ENCODE assay signal across 8 cellular contexts in the genomic region with DNA sequence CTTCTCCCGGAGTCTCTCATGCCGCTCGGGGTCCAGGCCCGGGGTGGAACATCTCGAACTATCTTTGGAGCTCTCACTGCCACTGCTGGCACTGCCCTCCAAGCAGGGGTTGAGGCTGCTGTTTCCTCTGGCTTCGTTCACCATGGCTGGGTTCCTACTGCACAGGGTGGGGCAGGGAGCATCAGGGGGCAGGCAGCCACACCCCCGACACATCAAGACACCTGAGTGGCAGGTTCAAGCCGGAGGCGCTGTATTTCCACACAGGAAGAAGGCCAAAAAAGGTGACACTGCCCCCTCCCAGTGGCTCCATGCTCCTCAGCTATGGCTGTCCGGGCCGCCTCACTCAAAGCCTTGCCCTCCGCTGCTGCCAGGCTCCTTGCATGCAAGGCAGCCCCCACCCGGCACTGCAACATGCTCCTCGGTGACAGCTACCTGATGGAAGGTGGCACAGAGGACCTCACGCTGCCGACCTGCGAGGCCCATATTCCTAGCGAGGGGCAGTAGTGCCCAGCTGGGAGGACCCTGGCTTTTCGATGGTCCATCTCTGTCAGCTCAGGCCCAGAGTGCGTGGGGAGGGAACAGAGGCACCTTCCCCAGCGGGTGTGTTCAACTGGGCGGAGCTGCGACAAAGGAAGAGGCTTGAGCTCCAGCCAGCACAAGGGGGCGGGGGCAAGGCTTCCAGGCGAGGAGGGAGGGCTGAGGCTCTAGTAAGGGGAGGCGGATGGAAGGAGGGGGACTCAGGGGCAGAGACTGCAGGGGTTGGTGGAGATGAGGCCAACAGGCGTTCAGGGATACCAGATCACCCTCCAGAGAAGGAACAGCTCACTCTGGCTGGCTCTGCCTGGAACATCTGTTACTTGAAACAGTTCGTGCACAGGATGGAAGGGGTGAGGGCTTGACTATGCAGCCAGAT. TPM values are rescaled to one million over a fixed set of nuclear protein-coding genes. Genes with fewer than 3 reads are reported as not detected.
DNase-seq lines count a peak whose midpoint lies in the region; ATAC-seq, FAIRE-seq and TF ChIP-seq lines count a peak whose summit lies in the region.

No MANE protein-coding gene starts in this region.

- no TSS peak for BruUV-seq in HepG2 (replicated peaks; lab: Mats Ljungman, UMichigan)

- POLR2A ChIA-PET in HepG2 (lab: Yijun Ruan, JAX), result interaction anchor here (0.6 to 3.2 kb wide), 8 partner anchors 9 to 177 kb away, joined by 3 to 29 read pairs (median 3); a partner anchor contains a TSS

- H3K27ac ChIP-seq in ACC112 (ENCODE audit: low read depth, low read length), result peak overlapping the region; percentile 76
- H3K27ac ChIP-seq in dorsolateral prefrontal cortex, result peak overlapping the region in 58 of 59 donors; percentile 7 to 99 (median 94)
- peak overlapping the region; percentile 39 for H3K27ac ChIP-seq in HepG2 (ENCODE audit: extremely low read length, insufficient read depth, low read length)

- peak overlapping the region; percentile 82 for H3K4me3 ChIP-seq in ACC112 (ENCODE audit: low read depth, low read length)
- peak overlapping the region; percentile 11 to 100 (median 61) for H3K4me3 ChIP-seq in dorsolateral prefrontal cortex
- H3K4me3 ChIP-seq in HepG2 (replicated peaks in 1 of 3; ENCODE audit: insufficient read depth in 1 of 3, low read depth in 2 of 3, low read length in 3 of 3), result peak overlapping the region; percentile 26 to 71 (median 53); a peak in 5 of 6 replicates

- H2AFZ ChIP-seq in ACC112 (ENCODE audit: low read length, unreplicated experiment) (peak overlapping the region; percentile 28), HepG2 (ENCODE audit: low read length) (no peak overlapping the region)

- TF ChIP-seq EP300 in HepG2 (IDR thresholded peaks at IDR 0.05; ENCODE audit: low read depth in 2 of 2, low read length in 2 of 2), result no peak
- no peak for TF ChIP-seq EP300 in HepG2 (CRISPR knock-in tag; IDR thresholded peaks at IDR 0.05; ENCODE audit: borderline replicate concordance)

- H3K9ac ChIP-seq in HepG2 (ENCODE audit: insufficient read depth, low read depth, low read length), result peak overlapping the region; percentile 30; the same call in 1 of the 2 replicates

- in situ Hi-C loops in HepG2 (cut with HindIII; ENCODE audit: extremely low pct_ligation_motif_present, low pct_unique_long_range_greater_than_20kb), result no loop called here

- intact Hi-C loops in dorsolateral prefrontal cortex (cut with DNase I), result loop anchor here in 1 of 2 donors (10.0 kb wide), 1 partner anchor 158 kb away; no protein-coding TSS in a partner anchor
- intact Hi-C loops in HepG2 (cut with micrococcal nuclease; ENCODE audit: unreplicated experiment), result loop anchor here (1.0 to 5.0 kb wide), 2 partner anchors 18 to 151 kb away; a partner anchor contains a TSS

- peak; percentile 39 for FAIRE-seq in HepG2 (lab: Jason Lieb, UNC)

- no peaks in the 10 kb centered on the region for H3K9me3 ChIP-seq in HepG2 (ENCODE audit: low read length)

- peak in 1 of 2 experiments; percentile 47; a peak in 3 of 4 replicates for TF ChIP-seq POLR2A in HepG2 (IDR thresholded peaks at IDR 0.05; ENCODE audit: insufficient read depth in 1 of 2, low read depth in 2 of 2, low read length in 2 of 2)

- 48% methylated on average over 13 of the region's 28 CpGs for WGBS in HepG2 (ENCODE audit: low lambda C conversion rate)

- peaks cover 29% of the 10 kb centered on the region for H3K4me1 ChIP-seq in ACC112 (ENCODE audit: control insufficient read depth, insufficient read depth, low read length, unreplicated experiment)
- H3K4me1 ChIP-seq in HepG2 (ENCODE audit: insufficient read depth, low read length), result peaks cover 48% of the 10 kb centered on the region

- no peak for TF ChIP-seq RAD21 in HepG2 (CRISPR knock-in tag; IDR thresholded peaks at IDR 0.05)

- H3K4me2 ChIP-seq in HepG2 (ENCODE audit: low read depth, low read length), result peak overlapping the region; percentile 97

- TF ChIP-seq CTCF in dorsolateral prefrontal cortex (IDR thresholded peaks at IDR 0.05 in 54 of 56, conservative IDR thresholded peaks at IDR 0.05 in 2 of 56; ENCODE audit: low read depth in 1 of 56, partially characterized antibody in 56 of 56) (peak in 1 of 56 donors; percentile 11), HepG2 (CRISPR knock-in tag; IDR thresholded peaks at IDR 0.05) (peak; percentile 10; the same call in 1 of the 2 replicates)

- peak; percentile 16 for ATAC-seq in HepG2
- no peak for ATAC-seq in HG02840 (IDR thresholded peaks at IDR 0.05; ENCODE audit: low FRiP score, unreplicated experiment)

- DNase-seq in GM19238 (ENCODE audit: insufficient read length, low spot score) (peak; percentile 73), NCI-H2196 treated with DMSO at 0.1 percent for 48 hours (lab: John Stamatoyannopoulos, UW; ENCODE audit: unreplicated experiment) (peak; percentile 80), dorsolateral prefrontal cortex (peak in 9 of 10 donors; percentile 45 to 87 (median 71)), HepG2 (ENCODE audit: low spot score) (peak; percentile 64)
- DNase-seq in activated CD4-positive, alpha-beta T cell treated with anti-CD3 and anti-CD28 coated beads, Interleukin-2, amount 50 U/mL, for 4 hours, result peak; percentile 51 to 56
- DNase-seq in stimulated activated CD4-positive, alpha-beta T cell treated with anti-CD3 and anti-CD28 coated beads, Interleukin-2, amount 100 ng/mL, for 24 hours, result peak; percentile 66 to 79

- CTCF ChIA-PET in HepG2 (lab: Yijun Ruan, JAX; ENCODE audit: low intra/inter-chr PET ratio, low total read pairs), result no interaction called here

- H4K20me1 ChIP-seq in HepG2 (ENCODE audit: insufficient read depth, low read length), result peaks cover 8% of the 10 kb centered on the region; the same call in 1 of the 2 replicates

- H3K36me3 ChIP-seq in ACC112 (ENCODE audit: insufficient read depth, low read length) (no peaks in the 10 kb centered on the region), HepG2 (replicated peaks in 1 of 2; ENCODE audit: control insufficient read depth in 1 of 2, insufficient read depth in 2 of 2, low read length in 2 of 2) (peaks cover 1 to 19% of the 10 kb centered on the region in 2 experiments; a peak in 2 of 5 replicates)

- H3K27me3 ChIP-seq in ACC112 (ENCODE audit: insufficient read depth, low read length), result no peaks in the 10 kb centered on the region
- H3K27me3 ChIP-seq in dorsolateral prefrontal cortex, result no peaks in the 10 kb centered on the region
- no peaks in the 10 kb centered on the region; a peak in 1 of 5 replicates for H3K27me3 ChIP-seq in HepG2 (ENCODE audit: control insufficient read depth in 1 of 2, insufficient read depth in 2 of 2, low read length in 2 of 2)

- peaks cover 32% of the 10 kb centered on the region for H3K79me2 ChIP-seq in ACC112 (ENCODE audit: control insufficient read depth, insufficient read depth, low read length, unreplicated experiment)
- peaks cover 25% of the 10 kb centered on the region for H3K79me2 ChIP-seq in HepG2 (ENCODE audit: insufficient read depth, low read length)

RNA-seq across cellular contexts. Expression of a gene that starts 2.5 kb away (rescaled TPM):
- total RNA-seq in dorsolateral prefrontal cortex, result 10 to 100 TPM; 31.4 to 70.6 (median 41.5) TPM
- total RNA-seq in HepG2 (2016; rRNA removed; fragmentation: Illumina TruSeq; extraction: Trizol), result 5.0 and 8.2 TPM in 2 replicates
- total RNA-seq in HepG2 (2016; cell fraction: cytosol; rRNA removed; fragmentation: Illumina TruSeq; extraction: Trizol; ENCODE audit: low read depth), result 4.1 and 5.4 TPM in 2 replicates
- 4.9 and 8.0 TPM in 2 replicates for total RNA-seq in HepG2 (2016; cell fraction: insoluble cytoplasmic fraction; rRNA removed; fragmentation: Illumina TruSeq; extraction: Trizol)
- 5.9 and 7.6 TPM in 2 replicates for total RNA-seq in HepG2 (2016; cell fraction: membrane; rRNA removed; fragmentation: Illumina TruSeq; extraction: Trizol)
- total RNA-seq in HepG2 (2016; cell fraction: nucleus; rRNA removed; fragmentation: Illumina TruSeq; extraction: Trizol), result 10.1 and 14.4 TPM in 2 replicates
- 3.8 and 6.8 TPM in 2 replicates for polyA plus RNA-seq in HepG2 (2011; rRNA removed)
- polyA plus RNA-seq in HepG2 (2011; cell fraction: cytosol; rRNA removed), result 2.8 and 3.4 TPM in 2 replicates
- polyA plus RNA-seq in HepG2 (2011; cell fraction: nucleus; rRNA removed), result 11.8 and 13.3 TPM in 2 replicates
- 2.8 and 3.0 TPM in 2 replicates for polyA plus RNA-seq in HepG2 (2012)
- 0.58 and 0.61 TPM in 2 replicates for polyA plus RNA-seq in HepG2 (2016; cell fraction: cytosol; fragmentation: Illumina TruSeq; extraction: Trizol; ENCODE audit: low read depth)
- 3.6 and 4.9 TPM in 2 replicates for polyA plus RNA-seq in HepG2 (2016; cell fraction: insoluble cytoplasmic fraction; fragmentation: Illumina TruSeq; extraction: Trizol; ENCODE audit: low read depth)
- polyA plus RNA-seq in HepG2 (2016; cell fraction: membrane; fragmentation: Illumina TruSeq; extraction: Trizol; ENCODE audit: low read depth), result 0.73 and 0.76 TPM in 2 replicates
- 8.2 and 9.0 TPM in 2 replicates for polyA plus RNA-seq in HepG2 (2016; cell fraction: nucleus; fragmentation: Illumina TruSeq; extraction: Trizol; ENCODE audit: insufficient read depth, low read depth)
- polyA minus RNA-seq in HepG2 (2011; rRNA and poly(A)+ RNA removed; ENCODE audit: low replicate concordance), result 19.5 and 30.6 TPM in 2 replicates
- 2.5 and 6.1 TPM in 2 replicates for polyA minus RNA-seq in HepG2 (2011; cell fraction: cytosol; rRNA and poly(A)+ RNA removed)
- 22.8 and 22.9 TPM in 2 replicates for polyA minus RNA-seq in HepG2 (2011; cell fraction: nucleus; rRNA and poly(A)+ RNA removed)

RNA-seq across cellular contexts. Expression of a gene that starts 2.8 kb away (rescaled TPM):
- total RNA-seq in dorsolateral prefrontal cortex (10 to 100 TPM; 51.7 to 92.9 (median 69.7) TPM), HepG2 (2016; rRNA removed; fragmentation: Illumina TruSeq; extraction: Trizol) (10.1 and 19.3 TPM in 2 replicates)
- total RNA-seq in HepG2 (2016; cell fraction: cytosol; rRNA removed; fragmentation: Illumina TruSeq; extraction: Trizol; ENCODE audit: low read depth), result 3.7 and 4.0 TPM in 2 replicates
- total RNA-seq in HepG2 (2016; cell fraction: insoluble cytoplasmic fraction; rRNA removed; fragmentation: Illumina TruSeq; extraction: Trizol), result 7.6 and 20.5 TPM in 2 replicates
- total RNA-seq in HepG2 (2016; cell fraction: membrane; rRNA removed; fragmentation: Illumina TruSeq; extraction: Trizol), result 5.4 and 6.2 TPM in 2 replicates
- total RNA-seq in HepG2 (2016; cell fraction: nucleus; rRNA removed; fragmentation: Illumina TruSeq; extraction: Trizol), result 39.7 and 42.7 TPM in 2 replicates
- 14.9 and 19.9 TPM in 2 replicates for polyA plus RNA-seq in HepG2 (2011; rRNA removed)
- polyA plus RNA-seq in HepG2 (2011; cell fraction: cytosol; rRNA removed), result 8.3 and 12.0 TPM in 2 replicates
- 67.2 and 84.3 TPM in 2 replicates for polyA plus RNA-seq in HepG2 (2011; cell fraction: nucleus; rRNA removed)
- 25.5 and 26.0 TPM in 2 replicates for polyA plus RNA-seq in HepG2 (2012)
- polyA plus RNA-seq in HepG2 (2016; cell fraction: cytosol; fragmentation: Illumina TruSeq; extraction: Trizol; ENCODE audit: low read depth), result 1.4 and 1.6 TPM in 2 replicates
- polyA plus RNA-seq in HepG2 (2016; cell fraction: insoluble cytoplasmic fraction; fragmentation: Illumina TruSeq; extraction: Trizol; ENCODE audit: low read depth), result 4.8 and 8.2 TPM in 2 replicates
- polyA plus RNA-seq in HepG2 (2016; cell fraction: membrane; fragmentation: Illumina TruSeq; extraction: Trizol; ENCODE audit: low read depth), result 3.7 and 4.3 TPM in 2 replicates
- polyA plus RNA-seq in HepG2 (2016; cell fraction: nucleus; fragmentation: Illumina TruSeq; extraction: Trizol; ENCODE audit: insufficient read depth, low read depth), result 103 and 104 TPM in 2 replicates
- 10.8 and 21.4 TPM in 2 replicates for polyA minus RNA-seq in HepG2 (2011; rRNA and poly(A)+ RNA removed; ENCODE audit: low replicate concordance)
- polyA minus RNA-seq in HepG2 (2011; cell fraction: cytosol; rRNA and poly(A)+ RNA removed), result 8.2 and 9.7 TPM in 2 replicates
- 37.9 and 38.6 TPM in 2 replicates for polyA minus RNA-seq in HepG2 (2011; cell fraction: nucleus; rRNA and poly(A)+ RNA removed)

RNA-seq across cellular contexts. Expression of a gene that starts 41.2 kb away (rescaled TPM):
- total RNA-seq in dorsolateral prefrontal cortex (1 to 10 TPM in 2 of 120 experiments, under 1 TPM in 23, not detected in 95; 0.14 to 1.8 (median 0.57) TPM), HepG2 (2016; rRNA removed; fragmentation: Illumina TruSeq; extraction: Trizol) (not detected in 2 replicates)
- not detected in 2 replicates for total RNA-seq in HepG2 (2016; cell fraction: cytosol; rRNA removed; fragmentation: Illumina TruSeq; extraction: Trizol; ENCODE audit: low read depth)
- total RNA-seq in HepG2 (2016; cell fraction: insoluble cytoplasmic fraction; rRNA removed; fragmentation: Illumina TruSeq; extraction: Trizol), result not detected in 2 replicates
- not detected in 2 replicates for total RNA-seq in HepG2 (2016; cell fraction: membrane; rRNA removed; fragmentation: Illumina TruSeq; extraction: Trizol)
- not detected in 2 replicates for total RNA-seq in HepG2 (2016; cell fraction: nucleus; rRNA removed; fragmentation: Illumina TruSeq; extraction: Trizol)
- not detected in 2 replicates for polyA plus RNA-seq in HepG2 (2011; rRNA removed)
- not detected in 2 replicates for polyA plus RNA-seq in HepG2 (2011; cell fraction: cytosol; rRNA removed)
- polyA plus RNA-seq in HepG2 (2011; cell fraction: nucleus; rRNA removed), result 0.19 TPM in 1 of 2 replicates, not detected in the other
- 0.72 TPM in 1 of 2 replicates, not detected in the other for polyA plus RNA-seq in HepG2 (2012)
- not detected in 2 replicates for polyA plus RNA-seq in HepG2 (2016; cell fraction: cytosol; fragmentation: Illumina TruSeq; extraction: Trizol; ENCODE audit: low read depth)
- polyA plus RNA-seq in HepG2 (2016; cell fraction: insoluble cytoplasmic fraction; fragmentation: Illumina TruSeq; extraction: Trizol; ENCODE audit: low read depth), result not detected in 2 replicates
- polyA plus RNA-seq in HepG2 (2016; cell fraction: membrane; fragmentation: Illumina TruSeq; extraction: Trizol; ENCODE audit: low read depth), result not detected in 2 replicates
- polyA plus RNA-seq in HepG2 (2016; cell fraction: nucleus; fragmentation: Illumina TruSeq; extraction: Trizol; ENCODE audit: insufficient read depth, low read depth), result not detected in 2 replicates
- polyA minus RNA-seq in HepG2 (2011; rRNA and poly(A)+ RNA removed; ENCODE audit: low replicate concordance), result not detected in 2 replicates
- polyA minus RNA-seq in HepG2 (2011; cell fraction: cytosol; rRNA and poly(A)+ RNA removed), result not detected in 2 replicates
- not detected in 2 replicates for polyA minus RNA-seq in HepG2 (2011; cell fraction: nucleus; rRNA and poly(A)+ RNA removed)

RNA-seq across cellular contexts. Expression of a gene that starts 44.4 kb away (rescaled TPM):
- total RNA-seq in dorsolateral prefrontal cortex, result 1 to 10 TPM in 97 of 120 experiments, under 1 TPM in 14, not detected in 9; 0.58 to 9.9 (median 1.9) TPM
- not detected in 2 replicates for total RNA-seq in HepG2 (2016; rRNA removed; fragmentation: Illumina TruSeq; extraction: Trizol)
- total RNA-seq in HepG2 (2016; cell fraction: cytosol; rRNA removed; fragmentation: Illumina TruSeq; extraction: Trizol; ENCODE audit: low read depth), result not detected in 2 replicates
- total RNA-seq in HepG2 (2016; cell fraction: insoluble cytoplasmic fraction; rRNA removed; fragmentation: Illumina TruSeq; extraction: Trizol), result not detected in 2 replicates
- not detected in 2 replicates for total RNA-seq in HepG2 (2016; cell fraction: membrane; rRNA removed; fragmentation: Illumina TruSeq; extraction: Trizol)
- total RNA-seq in HepG2 (2016; cell fraction: nucleus; rRNA removed; fragmentation: Illumina TruSeq; extraction: Trizol), result not detected in 2 replicates
- polyA plus RNA-seq in HepG2 (2011; rRNA removed), result not detected in 2 replicates
- not detected in 2 replicates for polyA plus RNA-seq in HepG2 (2011; cell fraction: cytosol; rRNA removed)
- not detected in 2 replicates for polyA plus RNA-seq in HepG2 (2011; cell fraction: nucleus; rRNA removed)
- 0.92 and 1.8 TPM in 2 replicates for polyA plus RNA-seq in HepG2 (2012)
- polyA plus RNA-seq in HepG2 (2016; cell fraction: cytosol; fragmentation: Illumina TruSeq; extraction: Trizol; ENCODE audit: low read depth), result not detected in 2 replicates
- not detected in 2 replicates for polyA plus RNA-seq in HepG2 (2016; cell fraction: insoluble cytoplasmic fraction; fragmentation: Illumina TruSeq; extraction: Trizol; ENCODE audit: low read depth)
- not detected in 2 replicates for polyA plus RNA-seq in HepG2 (2016; cell fraction: membrane; fragmentation: Illumina TruSeq; extraction: Trizol; ENCODE audit: low read depth)
- not detected in 2 replicates for polyA plus RNA-seq in HepG2 (2016; cell fraction: nucleus; fragmentation: Illumina TruSeq; extraction: Trizol; ENCODE audit: insufficient read depth, low read depth)
- polyA minus RNA-seq in HepG2 (2011; rRNA and poly(A)+ RNA removed; ENCODE audit: low replicate concordance), result not detected in 2 replicates
- polyA minus RNA-seq in HepG2 (2011; cell fraction: cytosol; rRNA and poly(A)+ RNA removed), result not detected in 2 replicates
- not detected in 2 replicates for polyA minus RNA-seq in HepG2 (2011; cell fraction: nucleus; rRNA and poly(A)+ RNA removed)

RNA-seq across cellular contexts. Expression of a gene that starts 55.5 kb away (rescaled TPM):
- 1 to 10 TPM in 2 of 120 experiments, under 1 TPM in 5, not detected in 113; 0.70 to 1.4 (median 0.84) TPM for total RNA-seq in dorsolateral prefrontal cortex
- not detected in 2 replicates for total RNA-seq in HepG2 (2016; rRNA removed; fragmentation: Illumina TruSeq; extraction: Trizol)
- total RNA-seq in HepG2 (2016; cell fraction: cytosol; rRNA removed; fragmentation: Illumina TruSeq; extraction: Trizol; ENCODE audit: low read depth), result not detected in 2 replicates
- 0.24 TPM in 1 of 2 replicates, not detected in the other for total RNA-seq in HepG2 (2016; cell fraction: insoluble cytoplasmic fraction; rRNA removed; fragmentation: Illumina TruSeq; extraction: Trizol)
- not detected in 2 replicates for total RNA-seq in HepG2 (2016; cell fraction: membrane; rRNA removed; fragmentation: Illumina TruSeq; extraction: Trizol)
- not detected in 2 replicates for total RNA-seq in HepG2 (2016; cell fraction: nucleus; rRNA removed; fragmentation: Illumina TruSeq; extraction: Trizol)
- 1.9 and 3.7 TPM in 2 replicates for polyA plus RNA-seq in HepG2 (2011; rRNA removed)
- polyA plus RNA-seq in HepG2 (2011; cell fraction: cytosol; rRNA removed), result 2.1 TPM in 2 replicates
- polyA plus RNA-seq in HepG2 (2011; cell fraction: nucleus; rRNA removed), result 0.90 and 2.1 TPM in 2 replicates
- 0.77 and 4.3 TPM in 2 replicates for polyA plus RNA-seq in HepG2 (2012)
- polyA plus RNA-seq in HepG2 (2016; cell fraction: cytosol; fragmentation: Illumina TruSeq; extraction: Trizol; ENCODE audit: low read depth), result not detected in 2 replicates
- not detected in 2 replicates for polyA plus RNA-seq in HepG2 (2016; cell fraction: insoluble cytoplasmic fraction; fragmentation: Illumina TruSeq; extraction: Trizol; ENCODE audit: low read depth)
- polyA plus RNA-seq in HepG2 (2016; cell fraction: membrane; fragmentation: Illumina TruSeq; extraction: Trizol; ENCODE audit: low read depth), result not detected in 2 replicates
- polyA plus RNA-seq in HepG2 (2016; cell fraction: nucleus; fragmentation: Illumina TruSeq; extraction: Trizol; ENCODE audit: insufficient read depth, low read depth), result 0.79 and 0.81 TPM in 2 replicates
- polyA minus RNA-seq in HepG2 (2011; rRNA and poly(A)+ RNA removed; ENCODE audit: low replicate concordance), result 0.56 TPM in 1 of 2 replicates, not detected in the other
- 2.6 TPM in 1 of 2 replicates, not detected in the other for polyA minus RNA-seq in HepG2 (2011; cell fraction: cytosol; rRNA and poly(A)+ RNA removed)
- polyA minus RNA-seq in HepG2 (2011; cell fraction: nucleus; rRNA and poly(A)+ RNA removed), result not detected in 2 replicates

Comparison
In these comparisons a context has a peak if more than half of its experiments do, and no peak if none do; other contexts are left out.
1. H3K27ac ChIP-seq: peak in every context shown above with its lines; median percentile 94 in dorsolateral prefrontal cortex; 76 in ACC112; 39 in HepG2.